In the genomic region with DNA sequence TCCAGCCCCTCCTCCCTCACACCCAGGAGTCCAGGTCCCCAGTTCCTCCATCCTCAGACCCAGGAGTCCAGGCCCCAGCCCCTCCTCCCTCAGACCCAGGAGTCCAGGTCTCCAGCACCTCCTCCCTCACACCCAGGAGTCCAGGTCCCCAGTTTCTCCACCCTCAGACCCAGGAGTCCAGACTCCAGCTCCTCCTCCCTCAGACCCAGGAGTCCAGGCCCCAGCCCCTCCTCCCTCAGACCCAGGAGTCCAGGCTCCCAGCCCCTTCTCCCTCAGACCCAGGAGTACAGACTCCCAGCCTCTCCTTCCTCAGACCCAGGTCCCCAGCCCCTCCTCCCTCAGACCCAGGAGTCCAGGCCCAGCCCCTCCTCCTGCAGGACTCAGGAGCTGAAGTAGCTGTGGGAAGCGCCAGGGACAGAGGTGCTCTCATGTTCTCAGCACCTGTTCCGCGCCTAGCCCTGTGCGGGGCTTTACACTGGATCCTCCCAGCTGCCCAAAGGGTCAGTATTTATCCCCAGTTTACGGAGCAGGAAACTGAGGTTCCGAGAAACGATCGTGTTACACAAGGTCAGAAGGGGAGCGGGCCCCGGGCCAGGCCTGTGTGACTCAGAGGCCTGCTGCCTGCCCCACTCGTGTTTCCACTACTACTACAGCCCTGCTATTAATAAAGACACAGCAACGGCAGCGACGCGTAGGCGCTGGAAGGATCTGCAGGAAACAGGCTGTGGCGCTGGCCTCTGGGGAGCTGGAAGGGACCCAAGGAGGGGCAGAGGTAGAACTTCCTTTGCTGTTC, we compare ENCODE assay signal across 1 cellular context.
TF ChIP-seq lines count a peak whose summit lies in the region.

No MANE protein-coding gene starts in this region.

TF ChIP-seq in K562, 482 proteins besides CTCF, POLR2A, EP300 and RAD21 (continued from another document and continues in another):
- TF ChIP-seq, protein P1, sequence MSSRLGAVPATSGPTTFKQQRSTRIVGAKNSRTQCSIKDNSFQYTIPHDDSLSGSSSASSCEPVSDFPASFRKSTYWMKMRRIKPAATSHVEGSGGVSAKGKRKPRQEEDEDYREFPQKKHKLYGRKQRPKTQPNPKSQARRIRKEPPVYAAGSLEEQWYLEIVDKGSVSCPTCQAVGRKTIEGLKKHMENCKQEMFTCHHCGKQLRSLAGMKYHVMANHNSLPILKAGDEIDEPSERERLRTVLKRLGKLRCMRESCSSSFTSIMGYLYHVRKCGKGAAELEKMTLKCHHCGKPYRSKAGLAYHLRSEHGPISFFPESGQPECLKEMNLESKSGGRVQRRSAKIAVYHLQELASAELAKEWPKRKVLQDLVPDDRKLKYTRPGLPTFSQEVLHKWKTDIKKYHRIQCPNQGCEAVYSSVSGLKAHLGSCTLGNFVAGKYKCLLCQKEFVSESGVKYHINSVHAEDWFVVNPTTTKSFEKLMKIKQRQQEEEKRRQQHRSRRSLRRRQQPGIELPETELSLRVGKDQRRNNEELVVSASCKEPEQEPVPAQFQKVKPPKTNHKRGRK (tag; IDR thresholded peaks at IDR 0.05) = no peak
- TF ChIP-seq POLR3G (IDR thresholded peaks at IDR 0.05; ENCODE audit: extremely low read depth, insufficient read length, insufficient replicate concordance) = no peak
- no peak for TF ChIP-seq NFIX (CRISPR knock-in tag; IDR thresholded peaks at IDR 0.05; ENCODE audit: low read depth)
- TF ChIP-seq, protein P2, sequence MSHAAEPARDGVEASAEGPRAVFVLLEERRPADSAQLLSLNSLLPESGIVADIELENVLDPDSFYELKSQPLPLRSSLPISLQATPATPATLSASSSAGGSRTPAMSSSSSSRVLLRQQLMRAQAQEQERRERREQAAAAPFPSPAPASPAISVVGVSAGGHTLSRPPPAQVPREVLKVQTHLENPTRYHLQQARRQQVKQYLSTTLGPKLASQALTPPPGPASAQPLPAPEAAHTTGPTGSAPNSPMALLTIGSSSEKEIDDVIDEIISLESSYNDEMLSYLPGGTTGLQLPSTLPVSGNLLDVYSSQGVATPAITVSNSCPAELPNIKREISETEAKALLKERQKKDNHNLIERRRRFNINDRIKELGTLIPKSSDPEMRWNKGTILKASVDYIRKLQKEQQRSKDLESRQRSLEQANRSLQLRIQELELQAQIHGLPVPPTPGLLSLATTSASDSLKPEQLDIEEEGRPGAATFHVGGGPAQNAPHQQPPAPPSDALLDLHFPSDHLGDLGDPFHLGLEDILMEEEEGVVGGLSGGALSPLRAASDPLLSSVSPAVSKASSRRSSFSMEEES (CRISPR knock-in tag; IDR thresholded peaks at IDR 0.05) = no peak
- no peak for TF ChIP-seq ETV1 (tag; conservative IDR thresholded peaks at IDR 0.05; ENCODE audit: low read depth)
- TF ChIP-seq ZNF780A (CRISPR knock-in tag; IDR thresholded peaks at IDR 0.05) = no peak
- peak; percentile 89 for TF ChIP-seq ESRRA (IDR thresholded peaks at IDR 0.05; ENCODE audit: borderline replicate concordance, low read depth)
- TF ChIP-seq HMG20B (CRISPR knock-in tag; IDR thresholded peaks at IDR 0.05) = no peak
- no peak for TF ChIP-seq KLF16 (IDR thresholded peaks at IDR 0.05)
- TF ChIP-seq, protein P3, sequence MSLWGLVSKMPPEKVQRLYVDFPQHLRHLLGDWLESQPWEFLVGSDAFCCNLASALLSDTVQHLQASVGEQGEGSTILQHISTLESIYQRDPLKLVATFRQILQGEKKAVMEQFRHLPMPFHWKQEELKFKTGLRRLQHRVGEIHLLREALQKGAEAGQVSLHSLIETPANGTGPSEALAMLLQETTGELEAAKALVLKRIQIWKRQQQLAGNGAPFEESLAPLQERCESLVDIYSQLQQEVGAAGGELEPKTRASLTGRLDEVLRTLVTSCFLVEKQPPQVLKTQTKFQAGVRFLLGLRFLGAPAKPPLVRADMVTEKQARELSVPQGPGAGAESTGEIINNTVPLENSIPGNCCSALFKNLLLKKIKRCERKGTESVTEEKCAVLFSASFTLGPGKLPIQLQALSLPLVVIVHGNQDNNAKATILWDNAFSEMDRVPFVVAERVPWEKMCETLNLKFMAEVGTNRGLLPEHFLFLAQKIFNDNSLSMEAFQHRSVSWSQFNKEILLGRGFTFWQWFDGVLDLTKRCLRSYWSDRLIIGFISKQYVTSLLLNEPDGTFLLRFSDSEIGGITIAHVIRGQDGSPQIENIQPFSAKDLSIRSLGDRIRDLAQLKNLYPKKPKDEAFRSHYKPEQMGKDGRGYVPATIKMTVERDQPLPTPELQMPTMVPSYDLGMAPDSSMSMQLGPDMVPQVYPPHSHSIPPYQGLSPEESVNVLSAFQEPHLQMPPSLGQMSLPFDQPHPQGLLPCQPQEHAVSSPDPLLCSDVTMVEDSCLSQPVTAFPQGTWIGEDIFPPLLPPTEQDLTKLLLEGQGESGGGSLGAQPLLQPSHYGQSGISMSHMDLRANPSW (CRISPR knock-in tag; IDR thresholded peaks at IDR 0.05) = no peak
- TF ChIP-seq, protein P4, sequence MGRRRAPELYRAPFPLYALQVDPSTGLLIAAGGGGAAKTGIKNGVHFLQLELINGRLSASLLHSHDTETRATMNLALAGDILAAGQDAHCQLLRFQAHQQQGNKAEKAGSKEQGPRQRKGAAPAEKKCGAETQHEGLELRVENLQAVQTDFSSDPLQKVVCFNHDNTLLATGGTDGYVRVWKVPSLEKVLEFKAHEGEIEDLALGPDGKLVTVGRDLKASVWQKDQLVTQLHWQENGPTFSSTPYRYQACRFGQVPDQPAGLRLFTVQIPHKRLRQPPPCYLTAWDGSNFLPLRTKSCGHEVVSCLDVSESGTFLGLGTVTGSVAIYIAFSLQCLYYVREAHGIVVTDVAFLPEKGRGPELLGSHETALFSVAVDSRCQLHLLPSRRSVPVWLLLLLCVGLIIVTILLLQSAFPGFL (CRISPR knock-in tag; IDR thresholded peaks at IDR 0.05) = no peak
- no peak for TF ChIP-seq SMARCA5 (IDR thresholded peaks at IDR 0.05)
- TF ChIP-seq EGR1 (conservative IDR thresholded peaks at IDR 0.05) = peak; percentile 53
- TF ChIP-seq, protein P5, sequence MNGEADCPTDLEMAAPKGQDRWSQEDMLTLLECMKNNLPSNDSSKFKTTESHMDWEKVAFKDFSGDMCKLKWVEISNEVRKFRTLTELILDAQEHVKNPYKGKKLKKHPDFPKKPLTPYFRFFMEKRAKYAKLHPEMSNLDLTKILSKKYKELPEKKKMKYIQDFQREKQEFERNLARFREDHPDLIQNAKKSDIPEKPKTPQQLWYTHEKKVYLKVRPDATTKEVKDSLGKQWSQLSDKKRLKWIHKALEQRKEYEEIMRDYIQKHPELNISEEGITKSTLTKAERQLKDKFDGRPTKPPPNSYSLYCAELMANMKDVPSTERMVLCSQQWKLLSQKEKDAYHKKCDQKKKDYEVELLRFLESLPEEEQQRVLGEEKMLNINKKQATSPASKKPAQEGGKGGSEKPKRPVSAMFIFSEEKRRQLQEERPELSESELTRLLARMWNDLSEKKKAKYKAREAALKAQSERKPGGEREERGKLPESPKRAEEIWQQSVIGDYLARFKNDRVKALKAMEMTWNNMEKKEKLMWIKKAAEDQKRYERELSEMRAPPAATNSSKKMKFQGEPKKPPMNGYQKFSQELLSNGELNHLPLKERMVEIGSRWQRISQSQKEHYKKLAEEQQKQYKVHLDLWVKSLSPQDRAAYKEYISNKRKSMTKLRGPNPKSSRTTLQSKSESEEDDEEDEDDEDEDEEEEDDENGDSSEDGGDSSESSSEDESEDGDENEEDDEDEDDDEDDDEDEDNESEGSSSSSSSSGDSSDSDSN (IDR thresholded peaks at IDR 0.05; ENCODE audit: borderline replicate concordance in 1 of 2, low read depth in 2 of 2, low read length in 2 of 2) = 0 out of 4 replicates have a peak, but pooled peaks of 1 of the 2 experiments have one; percentile 49
- no peak for TF ChIP-seq CEBPG (CRISPR knock-in tag; IDR thresholded peaks at IDR 0.05)
- TF ChIP-seq CEBPG (tag; conservative IDR thresholded peaks at IDR 0.05 in 1 of 2, IDR thresholded peaks at IDR 0.05 in 1 of 2) = no peak
- no peak for TF ChIP-seq SREBF1 (IDR thresholded peaks at IDR 0.05; ENCODE audit: borderline replicate concordance, low read depth, low read length)
- no peak for TF ChIP-seq LARP7 (IDR thresholded peaks at IDR 0.05)
- no peak for TF ChIP-seq CHD1 (IDR thresholded peaks at IDR 0.05; ENCODE audit: low read length)
- TF ChIP-seq CBX5 (IDR thresholded peaks at IDR 0.05; ENCODE audit: borderline replicate concordance, low read depth) = no peak
- TF ChIP-seq SAFB (IDR thresholded peaks at IDR 0.05; ENCODE audit: borderline replicate concordance, low read depth, low read length) = peak; percentile 47; the same call in 1 of the 2 replicates
- TF ChIP-seq RBM25 (IDR thresholded peaks at IDR 0.05; ENCODE audit: low read depth, low read length, severe bottlenecking) = peak; percentile 46
- no peak for TF ChIP-seq RBM39 (optimal IDR thresholded peaks at IDR 0.05; ENCODE audit: low read depth, low read length)
- peak in 1 of 2 experiments; percentile 16; a peak in 1 of 4 replicates for TF ChIP-seq FOXK2 (conservative IDR thresholded peaks at IDR 0.05 in 1 of 2, IDR thresholded peaks at IDR 0.05 in 1 of 2; ENCODE audit: low read depth in 2 of 2)
- TF ChIP-seq, protein P6, sequence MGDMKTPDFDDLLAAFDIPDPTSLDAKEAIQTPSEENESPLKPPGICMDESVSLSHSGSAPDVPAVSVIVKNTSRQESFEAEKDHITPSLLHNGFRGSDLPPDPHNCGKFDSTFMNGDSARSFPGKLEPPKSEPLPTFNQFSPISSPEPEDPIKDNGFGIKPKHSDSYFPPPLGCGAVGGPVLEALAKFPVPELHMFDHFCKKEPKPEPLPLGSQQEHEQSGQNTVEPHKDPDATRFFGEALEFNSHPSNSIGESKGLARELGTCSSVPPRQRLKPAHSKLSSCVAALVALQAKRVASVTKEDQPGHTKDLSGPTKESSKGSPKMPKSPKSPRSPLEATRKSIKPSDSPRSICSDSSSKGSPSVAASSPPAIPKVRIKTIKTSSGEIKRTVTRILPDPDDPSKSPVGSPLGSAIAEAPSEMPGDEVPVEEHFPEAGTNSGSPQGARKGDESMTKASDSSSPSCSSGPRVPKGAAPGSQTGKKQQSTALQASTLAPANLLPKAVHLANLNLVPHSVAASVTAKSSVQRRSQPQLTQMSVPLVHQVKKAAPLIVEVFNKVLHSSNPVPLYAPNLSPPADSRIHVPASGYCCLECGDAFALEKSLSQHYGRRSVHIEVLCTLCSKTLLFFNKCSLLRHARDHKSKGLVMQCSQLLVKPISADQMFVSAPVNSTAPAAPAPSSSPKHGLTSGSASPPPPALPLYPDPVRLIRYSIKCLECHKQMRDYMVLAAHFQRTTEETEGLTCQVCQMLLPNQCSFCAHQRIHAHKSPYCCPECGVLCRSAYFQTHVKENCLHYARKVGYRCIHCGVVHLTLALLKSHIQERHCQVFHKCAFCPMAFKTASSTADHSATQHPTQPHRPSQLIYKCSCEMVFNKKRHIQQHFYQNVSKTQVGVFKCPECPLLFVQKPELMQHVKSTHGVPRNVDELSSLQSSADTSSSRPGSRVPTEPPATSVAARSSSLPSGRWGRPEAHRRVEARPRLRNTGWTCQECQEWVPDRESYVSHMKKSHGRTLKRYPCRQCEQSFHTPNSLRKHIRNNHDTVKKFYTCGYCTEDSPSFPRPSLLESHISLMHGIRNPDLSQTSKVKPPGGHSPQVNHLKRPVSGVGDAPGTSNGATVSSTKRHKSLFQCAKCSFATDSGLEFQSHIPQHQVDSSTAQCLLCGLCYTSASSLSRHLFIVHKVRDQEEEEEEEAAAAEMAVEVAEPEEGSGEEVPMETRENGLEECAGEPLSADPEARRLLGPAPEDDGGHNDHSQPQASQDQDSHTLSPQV (IDR thresholded peaks at IDR 0.05) = peak; percentile 66; the same call in 1 of the 2 replicates
- TF ChIP-seq FOXJ3 (CRISPR knock-in tag; IDR thresholded peaks at IDR 0.05) = no peak
- TF ChIP-seq GABPB2 (CRISPR knock-in tag; conservative IDR thresholded peaks at IDR 0.05) = no peak
- TF ChIP-seq PHF20 (IDR thresholded peaks at IDR 0.05; ENCODE audit: partially characterized antibody) = no peak
- peak; percentile 19; the same call in 1 of the 2 replicates for TF ChIP-seq GATAD2B (IDR thresholded peaks at IDR 0.05; ENCODE audit: borderline replicate concordance)
- no peak for TF ChIP-seq KLF1 (tag; IDR thresholded peaks at IDR 0.05)
- TF ChIP-seq GTF2F1 (IDR thresholded peaks at IDR 0.05; ENCODE audit: low read depth, low read length) = no peak
- no peak for TF ChIP-seq ZNF717 (CRISPR knock-in tag; IDR thresholded peaks at IDR 0.05)
- TF ChIP-seq ZFX (CRISPR knock-in tag; IDR thresholded peaks at IDR 0.05) = peak; percentile 94
- TF ChIP-seq SMARCC2 (IDR thresholded peaks at IDR 0.05; ENCODE audit: low read depth) = no peak
- peak; percentile 22 for TF ChIP-seq CBFA2T3 (IDR thresholded peaks at IDR 0.05)
- TF ChIP-seq, protein P7, sequence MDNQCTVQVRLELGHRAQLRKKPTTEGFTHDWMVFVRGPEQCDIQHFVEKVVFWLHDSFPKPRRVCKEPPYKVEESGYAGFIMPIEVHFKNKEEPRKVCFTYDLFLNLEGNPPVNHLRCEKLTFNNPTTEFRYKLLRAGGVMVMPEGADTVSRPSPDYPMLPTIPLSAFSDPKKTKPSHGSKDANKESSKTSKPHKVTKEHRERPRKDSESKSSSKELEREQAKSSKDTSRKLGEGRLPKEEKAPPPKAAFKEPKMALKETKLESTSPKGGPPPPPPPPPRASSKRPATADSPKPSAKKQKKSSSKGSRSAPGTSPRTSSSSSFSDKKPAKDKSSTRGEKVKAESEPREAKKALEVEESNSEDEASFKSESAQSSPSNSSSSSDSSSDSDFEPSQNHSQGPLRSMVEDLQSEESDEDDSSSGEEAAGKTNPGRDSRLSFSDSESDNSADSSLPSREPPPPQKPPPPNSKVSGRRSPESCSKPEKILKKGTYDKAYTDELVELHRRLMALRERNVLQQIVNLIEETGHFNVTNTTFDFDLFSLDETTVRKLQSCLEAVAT (IDR thresholded peaks at IDR 0.05) = no peak
- TF ChIP-seq, protein P8, sequence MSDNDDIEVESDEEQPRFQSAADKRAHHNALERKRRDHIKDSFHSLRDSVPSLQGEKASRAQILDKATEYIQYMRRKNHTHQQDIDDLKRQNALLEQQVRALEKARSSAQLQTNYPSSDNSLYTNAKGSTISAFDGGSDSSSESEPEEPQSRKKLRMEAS (CRISPR knock-in tag; IDR thresholded peaks at IDR 0.05) = peak; percentile 59; the same call in 1 of the 2 replicates
- TF ChIP-seq NEUROD1 (IDR thresholded peaks at IDR 0.05; ENCODE audit: borderline replicate concordance, low read depth, low read length, partially characterized antibody) = no peak
- TF ChIP-seq SREBF2 (CRISPR knock-in tag; IDR thresholded peaks at IDR 0.05) = no peak
- TF ChIP-seq NRF1 (conservative IDR thresholded peaks at IDR 0.05 in 1 of 2, IDR thresholded peaks at IDR 0.05 in 1 of 2) = no peak
- no peak for TF ChIP-seq CHD2 (IDR thresholded peaks at IDR 0.05; ENCODE audit: low read depth, low read length)
- TF ChIP-seq CTBP1 (IDR thresholded peaks at IDR 0.05; ENCODE audit: borderline replicate concordance) = no peak
- no peak for TF ChIP-seq NCOR1 (IDR thresholded peaks at IDR 0.05)
- no peak for TF ChIP-seq SMAD1 (IDR thresholded peaks at IDR 0.05; ENCODE audit: low read depth, low read length, partially characterized antibody)
- no peak for TF ChIP-seq KLF13 (tag; IDR thresholded peaks at IDR 0.05; ENCODE audit: borderline replicate concordance, low read depth)
- TF ChIP-seq KAT2B (IDR thresholded peaks at IDR 0.05; ENCODE audit: low read depth, low read length) = no peak
- no peak for TF ChIP-seq RBM15 (IDR thresholded peaks at IDR 0.05; ENCODE audit: insufficient read depth, low read length)
- TF ChIP-seq POLR2B (IDR thresholded peaks at IDR 0.05; ENCODE audit: low read depth, partially characterized antibody) = no peak
- no peak for TF ChIP-seq MED1 (CRISPR knock-in tag; IDR thresholded peaks at IDR 0.05; ENCODE audit: borderline replicate concordance)
- no peak for TF ChIP-seq ZNF764 (CRISPR knock-in tag; IDR thresholded peaks at IDR 0.05; ENCODE audit: low read depth)
- peak; percentile 9; the same call in 1 of the 2 replicates for TF ChIP-seq ZKSCAN1 (IDR thresholded peaks at IDR 0.05; ENCODE audit: low read depth, low read length)
- no peak for TF ChIP-seq MEIS2 (IDR thresholded peaks at IDR 0.05; ENCODE audit: partially characterized antibody)
- no peak for TF ChIP-seq SMC3 (conservative IDR thresholded peaks at IDR 0.05; ENCODE audit: insufficient read depth, low read depth, low read length)
